In genomic region chr5:67032921-67033664, GRCh38 we compare ENCODE assay signal across 16 cellular contexts.
DNase-seq lines count a peak whose midpoint lies in the region; ATAC-seq and TF ChIP-seq lines count a peak whose summit lies in the region.
"Had no signal": no experiment of that assay in that cellular context is flagged by ENCODE, and none has a peak within 500 bp of the region (broad histone marks: within the 10 kb centered on the region; RNA-seq: fewer than 3 reads in every experiment).

No MANE protein-coding gene starts in this region.

- peaks cover 75% of the 10 kb centered on the region for H3K4me1 Mint-ChIP-seq in activated CD4-positive, alpha-beta T cell treated with anti-CD3 and anti-CD28 coated beads for 36 hours
- H3K4me1 Mint-ChIP-seq in activated CD4-positive, alpha-beta T cell treated with anti-CD3 and anti-CD28 coated beads, Interleukin-2, amount 10 ng/mL, durations not matched to agents 7 days and 5 days = peaks cover 47% of the 10 kb centered on the region

- no peak overlapping the region for H3K4me3 Mint-ChIP-seq in activated CD4-positive, alpha-beta T cell treated with anti-CD3 and anti-CD28 coated beads for 36 hours
- no peak overlapping the region for H3K4me3 Mint-ChIP-seq in activated CD4-positive, alpha-beta T cell treated with anti-CD3 and anti-CD28 coated beads, Interleukin-2, amount 10 ng/mL, durations not matched to agents 7 days and 5 days

- H3K27me3 ChIP-seq in gastrocnemius medialis (no peaks in the 10 kb centered on the region), uterus (no peaks in the 10 kb centered on the region)
- H3K27me3 ChIP-seq: dorsolateral prefrontal cortex, SJSA1 had no signal

- no peaks in the 10 kb centered on the region for H3K27me3 Mint-ChIP-seq in activated CD4-positive, alpha-beta T cell treated with anti-CD3 and anti-CD28 coated beads for 36 hours
- no peaks in the 10 kb centered on the region for H3K27me3 Mint-ChIP-seq in activated CD4-positive, alpha-beta T cell treated with anti-CD3 and anti-CD28 coated beads, Interleukin-2, amount 10 ng/mL, durations not matched to agents 7 days and 5 days

- no peaks in the 10 kb centered on the region for H3K9me3 Mint-ChIP-seq in activated CD4-positive, alpha-beta T cell treated with anti-CD3 and anti-CD28 coated beads for 36 hours (ENCODE audit: low read depth)
- no peaks in the 10 kb centered on the region for H3K9me3 Mint-ChIP-seq in activated CD4-positive, alpha-beta T cell treated with anti-CD3 and anti-CD28 coated beads, Interleukin-2, amount 10 ng/mL, durations not matched to agents 7 days and 5 days

- peak overlapping the region; percentile 69 to 75 (median 74) for H3K27ac ChIP-seq in gastrocnemius medialis
- H3K27ac ChIP-seq in coronary artery = no peak overlapping the region
- H3K27ac ChIP-seq in uterus = no peak overlapping the region
- H3K27ac ChIP-seq: dorsolateral prefrontal cortex, SJSA1 had no signal

- in situ Hi-C loops in gastrocnemius medialis (cut with MboI; ENCODE audit: low sequenced_read_pairs in 4 of 4) = no loop called here

- H3K4me3 ChIP-seq in fibroblast of the aortic adventitia (ENCODE audit: low read depth, low read length) = no peak overlapping the region
- H3K4me3 ChIP-seq in gastrocnemius medialis = no peak overlapping the region
- no peak overlapping the region for H3K4me3 ChIP-seq in coronary artery
- H3K4me3 ChIP-seq in uterus = no peak overlapping the region
- H3K4me3 ChIP-seq: dorsolateral prefrontal cortex, SJSA1 had no signal

- DNase-seq in activated CD4-positive, alpha-beta T cell treated with anti-CD3 and anti-CD28 coated beads for 36 hours = no peak
- no peak for DNase-seq in activated CD4-positive, alpha-beta T cell treated with anti-CD3 and anti-CD28 coated beads, Interleukin-2, amount 10 ng/mL, durations not matched to agents 7 days and 5 days
- DNase-seq in SKM-1 treated with dmso at 0.1 percent for 144 hours (lab: John Stamatoyannopoulos, UW; ENCODE audit: unreplicated experiment) (peak; percentile 76), fibroblast of the aortic adventitia (ENCODE audit: low read depth) (peak; percentile 56), gastrocnemius medialis (no peak), AG08396 (ENCODE audit: low spot score) (no peak), coronary artery (ENCODE audit: low spot score) (no peak), uterus (no peak)
- DNase-seq: activated CD4-positive, alpha-beta T cell treated with anti-CD3 and anti-CD28 coated beads for 48 hours; activated naive CD4-positive, alpha-beta T cell treated with Interleukin-2 at 50 U/mL for 16 hours; DMS153; dorsolateral prefrontal cortex; hypothalamus; NCI-H1436 treated with DMSO at 0.1 percent for 48 hours; NCI-H526 treated with DMSO at 0.1 percent for 48 hours had no signal

- peak overlapping the region; percentile 47 for H3K27ac Mint-ChIP-seq in activated CD4-positive, alpha-beta T cell treated with anti-CD3 and anti-CD28 coated beads for 36 hours
- H3K27ac Mint-ChIP-seq in activated CD4-positive, alpha-beta T cell treated with anti-CD3 and anti-CD28 coated beads, Interleukin-2, amount 10 ng/mL, durations not matched to agents 7 days and 5 days = no peak overlapping the region

- TF ChIP-seq CTCF in fibroblast of the aortic adventitia (IDR thresholded peaks at IDR 0.05; ENCODE audit: insufficient read depth, low read length) (no peak), gastrocnemius medialis (IDR thresholded peaks at IDR 0.05 in 4 of 5, conservative IDR thresholded peaks at IDR 0.05 in 1 of 5) (no peak), coronary artery (IDR thresholded peaks at IDR 0.05) (no peak), uterus (IDR thresholded peaks at IDR 0.05) (no peak)

- intact Hi-C loops in activated CD4-positive, alpha-beta T cell treated with anti-CD3 and anti-CD28 coated beads for 36 hours (cut with DNase I, micrococcal nuclease) = loop anchor here (1.0 kb wide), 2 partner anchors 25 to 29 kb away; no protein-coding TSS in a partner anchor
- intact Hi-C loops in gastrocnemius medialis (cut with DNase I; ENCODE audit: low total_unique reads) (no loop called here), uterus (cut with DNase I; ENCODE audit: low total_unique reads) (no loop called here)

- H3K36me3 Mint-ChIP-seq in activated CD4-positive, alpha-beta T cell treated with anti-CD3 and anti-CD28 coated beads for 36 hours (ENCODE audit: low read depth) = peaks cover 15% of the 10 kb centered on the region
- peaks cover 8% of the 10 kb centered on the region for H3K36me3 Mint-ChIP-seq in activated CD4-positive, alpha-beta T cell treated with anti-CD3 and anti-CD28 coated beads, Interleukin-2, amount 10 ng/mL, durations not matched to agents 7 days and 5 days (ENCODE audit: low read depth)

- H3K36me3 ChIP-seq in gastrocnemius medialis = no peaks in the 10 kb centered on the region
- H3K36me3 ChIP-seq in uterus = no peaks in the 10 kb centered on the region
- H3K36me3 ChIP-seq: SJSA1 had no signal

- POLR2A ChIA-PET in activated CD4-positive, alpha-beta T cell treated with anti-CD3 and anti-CD28 coated beads for 36 hours (lab: Charles Lee) = interaction anchor here (0.7 kb wide), 1 partner anchor 22 kb away, joined by 4 read pairs; no protein-coding TSS in a partner anchor
- POLR2A ChIA-PET in activated CD4-positive, alpha-beta T cell treated with anti-CD3 and anti-CD28 coated beads, Interleukin-2, amount 10 ng/mL, durations not matched to agents 7 days and 5 days (lab: Charles Lee) = no interaction called here

- H3K4me1 ChIP-seq in gastrocnemius medialis = peaks cover 72 to 84% of the 10 kb centered on the region in 2 donors
- peaks cover 0 to 7% of the 10 kb centered on the region in 2 donors for H3K4me1 ChIP-seq in uterus

- ATAC-seq in activated CD4-positive, alpha-beta T cell treated with anti-CD3 and anti-CD28 coated beads for 36 hours = no peak
- no peak for ATAC-seq in gastrocnemius medialis

- no peak for TF ChIP-seq POLR2A in gastrocnemius medialis (IDR thresholded peaks at IDR 0.05)
- TF ChIP-seq POLR2A in uterus (IDR thresholded peaks at IDR 0.05) = no peak

- CTCF ChIA-PET in activated CD4-positive, alpha-beta T cell treated with anti-CD3 and anti-CD28 coated beads for 36 hours (lab: Charles Lee) = interaction anchor here (0.7 to 2.0 kb wide), 5 partner anchors 10 to 1080 kb away, joined by 3 to 10 read pairs (median 3); no protein-coding TSS in a partner anchor
- CTCF ChIA-PET in activated CD4-positive, alpha-beta T cell treated with anti-CD3 and anti-CD28 coated beads, Interleukin-2, amount 10 ng/mL, durations not matched to agents 7 days and 5 days (lab: Charles Lee) = interaction anchor here (0.5 to 1.1 kb wide), 4 partner anchors 110 to 1569 kb away, joined by 3 to 7 read pairs (median 4); no protein-coding TSS in a partner anchor

- H3K9me3 ChIP-seq in gastrocnemius medialis (no peaks in the 10 kb centered on the region), uterus (no peaks in the 10 kb centered on the region)
- H3K9me3 ChIP-seq: SJSA1 had no signal

Comparison
In these comparisons a context has a peak if more than half of its experiments do, and no peak if none do; other contexts are left out.
1. DNase-seq: peak in SKM-1 treated with dmso at 0.1 percent for 144 hours (single experiment) and fibroblast of the aortic adventitia (single experiment); none in activated CD4-positive, alpha-beta T cell treated with anti-CD3 and anti-CD28 coated beads for 36 hours (single experiment), activated CD4-positive, alpha-beta T cell treated with anti-CD3 and anti-CD28 coated beads, Interleukin-2, amount 10 ng/mL, durations not matched to agents 7 days and 5 days (single experiment), gastrocnemius medialis (0 of 2), AG08396 (single experiment), coronary artery (single experiment) and uterus (0 of 2).
2. H3K27ac ChIP-seq: peak in gastrocnemius medialis (4 of 4); none in coronary artery (0 of 2) and uterus (0 of 2).
3. intact Hi-C loops: an anchor here in activated CD4-positive, alpha-beta T cell treated with anti-CD3 and anti-CD28 coated beads for 36 hours (1.0 kb wide); none called in gastrocnemius medialis and uterus.